ENCODE assay signal across 12 cellular contexts in genomic region chr11:932435-932834, GRCh38. TPM values are rescaled to one million over a fixed set of nuclear protein-coding genes. Genes with fewer than 3 reads are reported as not detected.
DNase-seq lines count a peak whose midpoint lies in the region; ATAC-seq, FAIRE-seq and TF ChIP-seq lines count a peak whose summit lies in the region.
"Had no signal": no experiment of that assay in that cellular context is flagged by ENCODE, and none has a peak within 500 bp of the region (broad histone marks: within the 10 kb centered on the region; RNA-seq: fewer than 3 reads in every experiment).

No MANE protein-coding gene starts in this region.

- peak overlapping the region; percentile 89 for H3K27ac Mint-ChIP-seq in neural crest cell (ENCODE audit: unreplicated experiment)
- H3K27ac Mint-ChIP-seq: activated CD4-positive, alpha-beta T cell treated with anti-CD3 and anti-CD28 coated beads, Interleukin-2, amount 10 ng/mL, durations not matched to agents 24 days and 14 days; T-helper 1 cell treated with Interleukin-12 subunit alpha and Interleukin-12 subunit beta and Interleukin-4 antibody, amounts not matched to agents 30 μg/mL and 1 μg/mL, for 36 hours had no signal

- H3K27ac ChIP-seq in A549 (no peak overlapping the region), SK-N-MC (peak overlapping the region; percentile 85), substantia nigra (ENCODE audit: low read depth, low read length, poor library complexity, severe bottlenecking) (no peak overlapping the region)
- H3K27ac ChIP-seq: cardiac muscle cell, PC-9 had no signal

- H3K4me3 ChIP-seq in A549 = no peak overlapping the region
- H3K4me3 ChIP-seq in SK-N-MC = peak overlapping the region; percentile 58
- H3K4me3 ChIP-seq: cardiac muscle cell, PC-9 had no signal

- peak overlapping the region; percentile 61 for H3K4me3 Mint-ChIP-seq in neural crest cell
- H3K4me3 Mint-ChIP-seq: activated CD4-positive, alpha-beta T cell treated with anti-CD3 and anti-CD28 coated beads, Interleukin-2, amount 10 ng/mL, durations not matched to agents 24 days and 14 days; T-helper 1 cell treated with Interleukin-12 subunit alpha and Interleukin-12 subunit beta and Interleukin-4 antibody, amounts not matched to agents 30 μg/mL and 1 μg/mL, for 36 hours had no signal

- POLR2A ChIA-PET in A549 (lab: Yijun Ruan, JAX) = no interaction called here

- H3K4me2 ChIP-seq in A549 = no peak overlapping the region
- H3K4me2 ChIP-seq: PC-9 had no signal

- H3K9ac ChIP-seq in SK-N-MC (ENCODE audit: insufficient read length) = peak overlapping the region; percentile 63

- ATAC-seq in A549 (no peak), Right ventricle myocardium superior (ENCODE audit: poor library complexity) (peak; percentile 59), GM21737 (IDR thresholded peaks at IDR 0.05; ENCODE audit: unreplicated experiment) (no peak)

- H3K36me3 Mint-ChIP-seq in neural crest cell (ENCODE audit: low read depth) = no peaks in the 10 kb centered on the region

- no peaks in the 10 kb centered on the region for H3K27me3 Mint-ChIP-seq in neural crest cell (ENCODE audit: low read depth)
- H3K27me3 Mint-ChIP-seq: activated CD4-positive, alpha-beta T cell treated with anti-CD3 and anti-CD28 coated beads, Interleukin-2, amount 10 ng/mL, durations not matched to agents 24 days and 14 days had no signal

- H3K4me1 ChIP-seq in A549 = peaks cover 22% of the 10 kb centered on the region; the same call in 2 of the 3 replicates

- TF ChIP-seq CTCF in A549 (IDR thresholded peaks at IDR 0.05) = no peak
- TF ChIP-seq CTCF in neural crest cell (conservative IDR thresholded peaks at IDR 0.05) = no peak
- TF ChIP-seq CTCF in D721Med (IDR thresholded peaks at IDR 0.05; ENCODE audit: insufficient read depth, missing control alignments) = no peak

- 87% methylated on average over 4 of the region's 4 CpGs for WGBS in A549 (ENCODE audit: missing lambda C conversion rate)

- TF ChIP-seq POLR2A in A549 (IDR thresholded peaks at IDR 0.05; ENCODE audit: low read length) = no peak

- no peak for TF ChIP-seq RAD21 in A549 (conservative IDR thresholded peaks at IDR 0.05 in 1 of 2, IDR thresholded peaks at IDR 0.05 in 1 of 2)

- CTCF ChIA-PET in A549 (lab: Yijun Ruan, JAX) = interaction anchor here (1.4 kb wide), 1 partner anchor 119 kb away, joined by 5 read pairs; no protein-coding TSS in a partner anchor

- H3K9me3 Mint-ChIP-seq in neural crest cell = no peaks in the 10 kb centered on the region
- H3K9me3 Mint-ChIP-seq: activated CD4-positive, alpha-beta T cell treated with anti-CD3 and anti-CD28 coated beads, Interleukin-2, amount 10 ng/mL, durations not matched to agents 24 days and 14 days; T-helper 1 cell treated with Interleukin-12 subunit alpha and Interleukin-12 subunit beta and Interleukin-4 antibody, amounts not matched to agents 30 μg/mL and 1 μg/mL, for 36 hours had no signal

- peaks cover 10% of the 10 kb centered on the region for H3K36me3 ChIP-seq in SK-N-MC (ENCODE audit: insufficient read depth, low read length)
- H3K36me3 ChIP-seq: cardiac muscle cell had no signal

- FAIRE-seq in A549 (lab: Jason Lieb, UNC) (no peak), D721Med (lab: Jason Lieb, UNC) (no peak)

- intact Hi-C loops in Right ventricle myocardium superior (cut with DNase I) = no loop called here

- DNase-seq in A549 (ENCODE audit: low read depth in 1 of 2, low spot score in 1 of 2) (no peak), SK-N-MC (ENCODE audit: low read depth, low spot score) (no peak), Right ventricle myocardium superior (no peak), neural crest cell (ENCODE audit: low read depth, low spot score) (no peak), substantia nigra (lab: John Stamatoyannopoulos, UW) (no peak), NCI-H1694 treated with DMSO at 0.1 percent for 48 hours (lab: John Stamatoyannopoulos, UW) (no peak), D721Med (ENCODE audit: insufficient read length, low spot score) (no peak)
- DNase-seq: activated CD4-positive, alpha-beta T cell treated with anti-CD3 and anti-CD28 coated beads, Interleukin-2, amount 10 ng/mL, durations not matched to agents 24 days and 14 days; PC-9 had no signal

- TF ChIP-seq EP300 in A549 (IDR thresholded peaks at IDR 0.05) = no peak

- peaks cover 34% of the 10 kb centered on the region for H3K4me1 Mint-ChIP-seq in neural crest cell

- H3K9me3 ChIP-seq in A549 (no peaks in the 10 kb centered on the region), SK-N-MC (ENCODE audit: low read depth, low read length) (no peaks in the 10 kb centered on the region)

TF ChIP-seq in A549, 52 proteins besides CTCF, POLR2A, EP300 and RAD21:
- TF ChIP-seq SREBF2 (IDR thresholded peaks at IDR 0.05) = no peak
- peak; percentile 96 for TF ChIP-seq MAFK (IDR thresholded peaks at IDR 0.05; ENCODE audit: partially characterized antibody)
TF ChIP-seq in A549: peak in this region for 1.

RNA-seq across cellular contexts. Expression of gene AP2A2, which starts 6.8 kb away (rescaled TPM):
- 60.4 and 72.6 TPM in 2 replicates for polyA plus RNA-seq in A549 (2011; rRNA removed)
- 74.8 and 78.3 TPM in 2 replicates for polyA plus RNA-seq in A549 (2012; cell fraction: cytosol; rRNA removed)
- 123 and 157 TPM in 2 replicates for polyA plus RNA-seq in A549 (2012; cell fraction: nucleus; rRNA removed)
- 39.4 to 45.7 TPM (median 41.3 TPM) in 3 replicates for polyA plus RNA-seq in A549 (2017; fragmentation: RNase III; extraction: RNeasy Plus Mini Kit Qiagen cat#74134 plus additional on column Dnase treatment)
- polyA minus RNA-seq in A549 (2011; rRNA and poly(A)+ RNA removed) = 115 and 145 TPM in 2 replicates
- 53.5 TPM for total RNA-seq in Right ventricle myocardium superior
- total RNA-seq in neural crest cell = 75.5 and 78.1 TPM in 2 replicates

RNA-seq across cellular contexts. Expression of gene CHID1, which starts 21.8 kb away (rescaled TPM):
- polyA plus RNA-seq in A549 (2011; rRNA removed) (53.8 and 58.4 TPM in 2 replicates), A549 (2017; fragmentation: RNase III; extraction: RNeasy Plus Mini Kit Qiagen cat#74134 plus additional on column Dnase treatment) (70.5 to 74.4 TPM (median 70.6 TPM) in 3 replicates)
- polyA plus RNA-seq in A549 (2012; cell fraction: cytosol; rRNA removed) = 86.9 and 87.3 TPM in 2 replicates
- polyA plus RNA-seq in A549 (2012; cell fraction: nucleus; rRNA removed) = 85.8 and 99.4 TPM in 2 replicates
- 56.0 and 69.2 TPM in 2 replicates for polyA minus RNA-seq in A549 (2011; rRNA and poly(A)+ RNA removed)
- total RNA-seq in Right ventricle myocardium superior (48.3 TPM), neural crest cell (81.8 and 82.4 TPM in 2 replicates)
